20 cellular contexts compared by ENCODE assay signal in genomic region chr5:6578676-6579343, GRCh38.
"Had no signal": no experiment of that assay in that cellular context is flagged by ENCODE, and none has a peak within 500 bp of the region (broad histone marks: within the 10 kb centered on the region; RNA-seq: fewer than 3 reads in every experiment).

No MANE protein-coding gene starts in this region.

- H3K4me3 ChIP-seq: colonic mucosa, heart left ventricle, left ventricle myocardium inferior, psoas muscle, spleen, thoracic aorta, transverse colon had no signal

- H3K4me1 ChIP-seq: colonic mucosa had no signal

- H3K9me3 ChIP-seq: colonic mucosa, heart left ventricle, left ventricle myocardium inferior, psoas muscle, spleen, thoracic aorta, transverse colon had no signal

- H3K9me3 Mint-ChIP-seq: nephron; stimulated activated memory B cell treated with anti-CD40 and anti-IgM and Interleukin-4, amounts not matched to agents 10 μg/mL and 1 μg/mL and 100 μg/mL, for 72 hours; stimulated activated naive CD8-positive, alpha-beta T cell treated with anti-CD3 and anti-CD28 coated beads, Interleukin-15, amount 100 ng/mL, for 72 hours had no signal

- H3K4me3 Mint-ChIP-seq: naive B cell; nephron; stimulated activated memory B cell treated with anti-CD40 and anti-IgM and Interleukin-4, amounts not matched to agents 10 μg/mL and 1 μg/mL and 100 μg/mL, for 72 hours; stimulated activated naive CD8-positive, alpha-beta T cell treated with anti-CD3 and anti-CD28 coated beads, Interleukin-15, amount 100 ng/mL, for 72 hours had no signal

- H3K36me3 Mint-ChIP-seq: naive B cell; stimulated activated memory B cell treated with anti-CD40 and anti-IgM and Interleukin-4, amounts not matched to agents 10 μg/mL and 1 μg/mL and 100 μg/mL, for 72 hours had no signal

- H3K27ac ChIP-seq: colonic mucosa, heart left ventricle, left ventricle myocardium inferior, psoas muscle, spleen, thoracic aorta, transverse colon had no signal

- H3K36me3 ChIP-seq: colonic mucosa, heart left ventricle, left ventricle myocardium inferior, spleen, thoracic aorta, transverse colon had no signal

- DNase-seq: colonic mucosa; dermis blood vessel endothelial cell; foreskin melanocyte; heart left ventricle; hypothalamus; left ventricle myocardium inferior; mesendoderm; naive B cell; psoas muscle; retina; spleen; stimulated activated CD4-positive, alpha-beta T cell treated with anti-CD3 and anti-CD28 coated beads, Interleukin-15, amount 100 ng/mL, for 24 hours; stimulated activated CD4-positive, alpha-beta T cell treated with anti-CD3 and anti-CD28 coated beads, Interleukin-1b, Interleukin-23, amount 100 ng/mL, for 48 hours; stimulated activated CD4-positive, alpha-beta T cell treated with anti-CD3 and anti-CD28 coated beads, Interleukin-4, amount 100 ng/mL, for 24 hours; stimulated activated naive CD8-positive, alpha-beta T cell treated with anti-CD3 and anti-CD28 coated beads, Interleukin-15, amount 100 ng/mL, for 72 hours; transverse colon had no signal

- FAIRE-seq: islet of Langerhans had no signal

- H3K27ac Mint-ChIP-seq: nephron; stimulated activated memory B cell treated with anti-CD40 and anti-IgM and Interleukin-4, amounts not matched to agents 10 μg/mL and 1 μg/mL and 100 μg/mL, for 72 hours; stimulated activated naive CD8-positive, alpha-beta T cell treated with anti-CD3 and anti-CD28 coated beads, Interleukin-15, amount 100 ng/mL, for 72 hours had no signal
